ENCODE assay signal across 20 cellular contexts in genomic region chr1:208223136-208223535, GRCh38. TPM values are rescaled to one million over a fixed set of nuclear protein-coding genes. Genes with fewer than 3 reads are reported as not detected.
DNase-seq lines count a peak whose midpoint lies in the region; ATAC-seq and TF ChIP-seq lines count a peak whose summit lies in the region.
"Had no signal": no experiment of that assay in that cellular context is flagged by ENCODE, and none has a peak within 500 bp of the region (broad histone marks: within the 10 kb centered on the region; RNA-seq: fewer than 3 reads in every experiment).

No MANE protein-coding gene starts in this region.

- H3K36me3 ChIP-seq in brain microvascular endothelial cell (replicated peaks) (no peaks in the 10 kb centered on the region), OCI-LY7 (ENCODE audit: insufficient read depth, low read length) (no peaks in the 10 kb centered on the region)
- H3K36me3 ChIP-seq: spleen, uterus had no signal

- no peak for ATAC-seq in HG03175 (IDR thresholded peaks at IDR 0.05; ENCODE audit: unreplicated experiment)
- no peak for ATAC-seq in stimulated activated memory B cell treated with anti-CD40 and anti-IgM and Interleukin-4, amounts not matched to agents 10 μg/mL and 1 μg/mL and 100 μg/mL, for 72 hours
- ATAC-seq: left colon had no signal

- H3K4me1 ChIP-seq in OCI-LY7 (ENCODE audit: insufficient read depth, low read length, poor library complexity, severe bottlenecking): no peaks in the 10 kb centered on the region
- H3K4me1 ChIP-seq: parathyroid adenoma had no signal

- intact Hi-C loops in OCI-LY7 (cut with micrococcal nuclease; ENCODE audit: unreplicated experiment): no loop called here

- H3K79me2 ChIP-seq in OCI-LY7 (ENCODE audit: insufficient read depth, low read depth, low read length): no peaks in the 10 kb centered on the region
- H3K79me2 ChIP-seq: parathyroid adenoma had no signal

- H3K27ac ChIP-seq in brain microvascular endothelial cell (peak overlapping the region; percentile 58), OCI-LY7 (ENCODE audit: low read depth, low read length, poor library complexity, severe bottlenecking) (no peak overlapping the region)
- H3K27ac ChIP-seq: parathyroid adenoma, spleen had no signal

- no peak overlapping the region for H3K4me3 Mint-ChIP-seq in nephron
- no peak overlapping the region for H3K4me3 Mint-ChIP-seq in stimulated activated memory B cell treated with anti-CD40 and anti-IgM and Interleukin-4, amounts not matched to agents 10 μg/mL and 1 μg/mL and 100 μg/mL, for 72 hours
- H3K4me3 Mint-ChIP-seq: stimulated activated naive CD8-positive, alpha-beta T cell treated with anti-CD3 and anti-CD28 coated beads, Interleukin-15, Interleukin-2, amounts not matched to agents 100 ng/mL and 50 ng/mL, for 24 hours had no signal

- POLR2A ChIA-PET in OCI-LY7 (lab: Charles Lee): interaction anchor here (0.6 kb wide), 2 partner anchors 137 to 367 kb away, joined by 3 to 4 read pairs; no protein-coding TSS in a partner anchor

- peaks cover 91% of the 10 kb centered on the region for H3K4me1 Mint-ChIP-seq in nephron
- no peaks in the 10 kb centered on the region for H3K4me1 Mint-ChIP-seq in stimulated activated memory B cell treated with anti-CD40 and anti-IgM and Interleukin-4, amounts not matched to agents 10 μg/mL and 1 μg/mL and 100 μg/mL, for 72 hours

- in situ Hi-C loops in brain microvascular endothelial cell (cut with HindIII; ENCODE audit: low pct_ligation_motif_present, low sequenced_read_pairs): no loop called here

- H3K27me3 ChIP-seq in brain microvascular endothelial cell (replicated peaks): no peaks in the 10 kb centered on the region
- H3K27me3 ChIP-seq: spleen, uterus had no signal

- H3K4me3 ChIP-seq in brain microvascular endothelial cell (ENCODE audit: low read depth, low read length) (no peak overlapping the region), OCI-LY7 (ENCODE audit: low read depth, low read length, poor library complexity, severe bottlenecking) (no peak overlapping the region)
- H3K4me3 ChIP-seq: spleen, uterus had no signal

- no peaks in the 10 kb centered on the region for H3K9me3 ChIP-seq in OCI-LY7 (ENCODE audit: low read length)
- H3K9me3 ChIP-seq: spleen, uterus had no signal

- no peaks in the 10 kb centered on the region for H3K9me2 ChIP-seq in OCI-LY7 (ENCODE audit: insufficient read depth, low read length)

- H3K27ac Mint-ChIP-seq in nephron: peak overlapping the region in 2 of 3 experiments; percentile 48 to 52
- H3K27ac Mint-ChIP-seq in stimulated activated memory B cell treated with anti-CD40 and anti-IgM and Interleukin-4, amounts not matched to agents 10 μg/mL and 1 μg/mL and 100 μg/mL, for 72 hours: no peak overlapping the region
- H3K27ac Mint-ChIP-seq: stimulated activated naive CD8-positive, alpha-beta T cell treated with anti-CD3 and anti-CD28 coated beads, Interleukin-15, Interleukin-2, amounts not matched to agents 100 ng/mL and 50 ng/mL, for 24 hours had no signal

- CTCF ChIA-PET in OCI-LY7 (lab: Charles Lee; ENCODE audit: unreplicated experiment): interaction anchor here (1.0 kb wide), 1 partner anchor 17 kb away, joined by 3 read pairs; no protein-coding TSS in a partner anchor

- H2AFZ ChIP-seq in OCI-LY7 (ENCODE audit: low read length): no peak overlapping the region
- H2AFZ ChIP-seq: parathyroid adenoma had no signal

- no peaks in the 10 kb centered on the region for H3K9me3 Mint-ChIP-seq in nephron
- no peaks in the 10 kb centered on the region for H3K9me3 Mint-ChIP-seq in stimulated activated memory B cell treated with anti-CD40 and anti-IgM and Interleukin-4, amounts not matched to agents 10 μg/mL and 1 μg/mL and 100 μg/mL, for 72 hours
- H3K9me3 Mint-ChIP-seq: stimulated activated naive CD8-positive, alpha-beta T cell treated with anti-CD3 and anti-CD28 coated beads, Interleukin-15, Interleukin-2, amounts not matched to agents 100 ng/mL and 50 ng/mL, for 24 hours had no signal

- DNase-seq in A172 (ENCODE audit: low spot score) (peak; percentile 51), HT1080 (ENCODE audit: low read depth) (peak; percentile 74), brain microvascular endothelial cell (no peak), OCI-LY7 (ENCODE audit: low spot score) (no peak)
- no peak for DNase-seq in stimulated activated CD4-positive, alpha-beta T cell treated with anti-CD3 and anti-CD28 coated beads, Interleukin-1b, Interleukin-23, amount 100 ng/mL, for 48 hours
- DNase-seq: activated CD4-positive, alpha-beta T cell treated with anti-CD3 and anti-CD28 coated beads for 48 hours; activated CD8-positive, alpha-beta memory T cell treated with anti-CD3 and anti-CD28 coated beads, Interleukin-2, amount 50 U/mL, for 4 hours; activated naive CD4-positive, alpha-beta T cell; GOT3; left colon; NCI-H1694; SIG-M5; spleen; T1000; uterus had no signal

- no TSS peak for BruUV-seq in OCI-LY7 (replicated peaks; lab: Mats Ljungman, UMichigan)

- H3K36me3 Mint-ChIP-seq in nephron (ENCODE audit: low read depth): peaks cover 13% of the 10 kb centered on the region
- no peaks in the 10 kb centered on the region for H3K36me3 Mint-ChIP-seq in stimulated activated memory B cell treated with anti-CD40 and anti-IgM and Interleukin-4, amounts not matched to agents 10 μg/mL and 1 μg/mL and 100 μg/mL, for 72 hours

- no peaks in the 10 kb centered on the region for H4K20me1 ChIP-seq in OCI-LY7 (ENCODE audit: insufficient read depth, low read length)

- H3K4me2 ChIP-seq in OCI-LY7 (ENCODE audit: low read length): no peak overlapping the region

- TF ChIP-seq CTCF in brain microvascular endothelial cell (IDR thresholded peaks at IDR 0.05; ENCODE audit: low read depth, low read length, missing control alignments) (no peak), nephron (IDR thresholded peaks at IDR 0.05; ENCODE audit: unreplicated experiment in 3 of 3) (no peak), OCI-LY7 (conservative IDR thresholded peaks at IDR 0.05; ENCODE audit: low read length) (no peak)

- peaks cover 5% of the 10 kb centered on the region for H3K27me3 Mint-ChIP-seq in nephron (ENCODE audit: low read depth)
- H3K27me3 Mint-ChIP-seq in stimulated activated memory B cell treated with anti-CD40 and anti-IgM and Interleukin-4, amounts not matched to agents 10 μg/mL and 1 μg/mL and 100 μg/mL, for 72 hours: peaks cover 23% of the 10 kb centered on the region

RNA-seq across cellular contexts. Expression of gene PLXNA2, which starts 21.0 kb away (rescaled TPM):
- total RNA-seq in A172 (2014; rRNA removed; shearing (Covaris generic)): 6.8 and 15.8 TPM in 2 replicates
- 5.9 and 6.0 TPM in 2 replicates for total RNA-seq in HT1080 (2014; rRNA removed; shearing (Covaris generic))
- polyA plus RNA-seq in HT1080 (2015; cell fraction: cytosol; rRNA removed): 12.1 and 12.3 TPM in 2 replicates
- 33.2 and 38.3 TPM in 2 replicates for polyA plus RNA-seq in HT1080 (2015; cell fraction: nucleus; rRNA removed)
- total RNA-seq in OCI-LY7 (2014; rRNA removed; shearing (Covaris generic)): not detected in 2 replicates
- 0.20 and 0.23 TPM in 2 replicates for total RNA-seq in OCI-LY7 (2022)

Comparison
In these comparisons a context has a peak if more than half of its experiments do, and no peak if none do; other contexts are left out.
1. DNase-seq: peak in A172 (single experiment) and HT1080 (single experiment); none in brain microvascular endothelial cell (single experiment), OCI-LY7 (single experiment) and stimulated activated CD4-positive, alpha-beta T cell treated with anti-CD3 and anti-CD28 coated beads, Interleukin-1b, Interleukin-23, amount 100 ng/mL, for 48 hours (single experiment).